Comparison of ENCODE assay signal across 21 cellular contexts in the genomic region with DNA sequence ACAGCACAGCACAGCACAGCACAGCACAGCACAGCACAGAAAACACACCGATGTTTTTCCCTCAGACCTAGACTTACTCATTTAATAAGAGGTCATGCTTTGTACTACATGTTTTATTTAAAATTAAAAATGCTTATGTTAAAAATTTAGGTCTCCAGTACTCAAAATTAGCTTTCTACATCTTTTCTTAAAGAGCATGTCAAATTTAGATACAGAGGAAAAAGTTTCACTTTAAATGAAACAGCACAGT.
"Had no signal": no experiment of that assay in that cellular context is flagged by ENCODE, and none has a peak within 500 bp of the region (broad histone marks: within the 10 kb centered on the region; RNA-seq: fewer than 3 reads in every experiment).

No MANE protein-coding gene starts in this region.

- FAIRE-seq: frontal cortex, islet of Langerhans had no signal

- H3K9me3 Mint-ChIP-seq: natural killer cell, neural crest cell had no signal

- H3K9me3 ChIP-seq: heart left ventricle, spleen, stomach, thoracic aorta, transverse colon had no signal

- H3K4me3 Mint-ChIP-seq: natural killer cell, neural crest cell had no signal

- H3K4me1 ChIP-seq: transverse colon had no signal

- H3K36me3 ChIP-seq: thoracic aorta had no signal

- H3K27ac ChIP-seq: coronary artery, heart left ventricle, stomach, thoracic aorta, transverse colon had no signal

- DNase-seq: effector CD4-positive, alpha-beta T cell; heart left ventricle; hypothalamus; kidney glomerular epithelial cell; natural killer cell; posterior cingulate gyrus; spleen; stimulated activated CD4-positive, alpha-beta T cell treated with anti-CD3 and anti-CD28 coated beads, Interleukin-15, amount 100 ng/mL, for 24 hours; stimulated activated CD4-positive, alpha-beta T cell treated with anti-CD3 and anti-CD28 coated beads, Interleukin-1b, Interleukin-23, amount 100 ng/mL, for 48 hours; stimulated activated CD4-positive, alpha-beta T cell treated with anti-CD3 and anti-CD28 coated beads, Interleukin-4, amount 100 ng/mL, for 24 hours; stimulated activated naive CD4-positive, alpha-beta T cell; stomach; substantia nigra; transverse colon had no signal

- H3K4me3 ChIP-seq: coronary artery, heart left ventricle, spleen, stomach, thoracic aorta, transverse colon had no signal

- ATAC-seq: esophagus mucosa, heart left ventricle, natural killer cell, sciatic nerve had no signal

- H3K27me3 ChIP-seq: heart left ventricle, spleen, stomach, transverse colon had no signal
